Comparison of ENCODE assay signal across 7 cellular contexts in genomic region chr5:145936401-145937131, GRCh38. TPM values are rescaled to one million over a fixed set of nuclear protein-coding genes. Genes with fewer than 3 reads are reported as not detected.
DNase-seq lines count a peak whose midpoint lies in the region; ATAC-seq and TF ChIP-seq lines count a peak whose summit lies in the region.

Gene SH3RF2, plus strand, starts transcription at chr5:145936578. Its CDS starts 1,351 bp downstream, at chr5:145937929.

- H3K4me1 ChIP-seq in colonic mucosa (no peaks in the 10 kb centered on the region), left lung (peaks cover 0 to 7% of the 10 kb centered on the region in 2 donors)

- POLR2A ChIA-PET in HEK293T (lab: Yijun Ruan, JAX) = interaction anchor here (0.6 to 4.1 kb wide), 9 partner anchors 10 to 106 kb away, joined by 3 to 27 read pairs (median 4); no protein-coding TSS in a partner anchor

- H3K27me3 ChIP-seq in colonic mucosa (no peaks in the 10 kb centered on the region), left lung (peaks cover 0 to 41% of the 10 kb centered on the region in 2 donors)

- H3K27ac ChIP-seq in colonic mucosa (peak within 1 kb of the TSS; percentile 75), left lung (peak within 1 kb of the TSS in 1 of 2 donors; percentile 70)

- H3K36me3 ChIP-seq in colonic mucosa (no peaks in the 10 kb centered on the region), left lung (no peaks in the 10 kb centered on the region)

- no peaks in the 10 kb centered on the region for H3K9me3 Mint-ChIP-seq in stimulated activated naive CD8-positive, alpha-beta T cell treated with anti-CD3 and anti-CD28 coated beads, Interleukin-15, amount 100 ng/mL, for 72 hours

- peaks cover 14% of the 10 kb centered on the region for H3K4me1 Mint-ChIP-seq in stimulated activated naive CD8-positive, alpha-beta T cell treated with anti-CD3 and anti-CD28 coated beads, Interleukin-15, amount 100 ng/mL, for 72 hours

- ATAC-seq in left lung (peak; percentile 85), HG03521 (IDR thresholded peaks at IDR 0.05; ENCODE audit: unreplicated experiment) (no peak)
- peak; percentile 73 for ATAC-seq in stimulated activated naive CD8-positive, alpha-beta T cell treated with anti-CD3 and anti-CD28 coated beads, Interleukin-15, amount 100 ng/mL, for 72 hours

- no peak for TF ChIP-seq CTCF in colonic mucosa (IDR thresholded peaks at IDR 0.05)
- no peak for TF ChIP-seq CTCF in left lung (IDR thresholded peaks at IDR 0.05)

- peak within 1 kb of the TSS; percentile 64 to 98 for H3K9ac ChIP-seq in colonic mucosa (ENCODE audit: low read depth in 2 of 2, low read length in 2 of 2)

- intact Hi-C loops in colonic mucosa (cut with DNase I) (no loop called here), left lung (cut with DNase I) (no loop called here)

- H3K27me3 Mint-ChIP-seq in stimulated activated naive CD8-positive, alpha-beta T cell treated with anti-CD3 and anti-CD28 coated beads, Interleukin-15, amount 100 ng/mL, for 72 hours = peaks cover 92% of the 10 kb centered on the region

- H3K4me3 ChIP-seq in colonic mucosa = peak within 1 kb of the TSS; percentile 45
- peak within 1 kb of the TSS; percentile 23 to 30 for H3K4me3 ChIP-seq in left lung

- H3K9me3 ChIP-seq in colonic mucosa (no peaks in the 10 kb centered on the region), left lung (no peaks in the 10 kb centered on the region)

- peak; percentile 79 for DNase-seq in HEK293T (ENCODE audit: extremely low spot score)
- peak; percentile 79 for DNase-seq in RKO (ENCODE audit: low spot score)
- DNase-seq in colonic mucosa = peak; percentile 94
- peak; percentile 60 to 82 for DNase-seq in left lung
- peak; percentile 18 to 21 for DNase-seq in stimulated activated naive CD8-positive, alpha-beta T cell treated with anti-CD3 and anti-CD28 coated beads, Interleukin-15, amount 100 ng/mL, for 72 hours
- no peak for DNase-seq in NCI-H1930 (lab: John Stamatoyannopoulos, UW)

- H3K4me3 Mint-ChIP-seq in stimulated activated naive CD8-positive, alpha-beta T cell treated with anti-CD3 and anti-CD28 coated beads, Interleukin-15, amount 100 ng/mL, for 72 hours = peak within 1 kb of the TSS; percentile 56 to 62

- CTCF ChIA-PET in HEK293T (lab: Yijun Ruan, JAX) = interaction anchor here (0.5 to 2.0 kb wide), 2 partner anchors 43 to 104 kb away, joined by 3 to 6 read pairs; no protein-coding TSS in a partner anchor

- H3K27ac Mint-ChIP-seq in stimulated activated naive CD8-positive, alpha-beta T cell treated with anti-CD3 and anti-CD28 coated beads, Interleukin-15, amount 100 ng/mL, for 72 hours = no peak within 1 kb of the TSS

TF ChIP-seq in HEK293T, 16 proteins besides CTCF, POLR2A, EP300 and RAD21:
- no peak for TF ChIP-seq ZNF384 (IDR thresholded peaks at IDR 0.05)
- no peak for TF ChIP-seq ELF4 (IDR thresholded peaks at IDR 0.05)
- no peak for TF ChIP-seq SUZ12 (IDR thresholded peaks at IDR 0.05)
- no peak for TF ChIP-seq CTBP1 (IDR thresholded peaks at IDR 0.05; ENCODE audit: borderline replicate concordance)
- no peak for TF ChIP-seq FOXA1 (IDR thresholded peaks at IDR 0.05)
- TF ChIP-seq FOXK2 (IDR thresholded peaks at IDR 0.05) = no peak
- peak; percentile 24; the same call in 1 of the 2 replicates for TF ChIP-seq FOXM1 (IDR thresholded peaks at IDR 0.05; ENCODE audit: borderline replicate concordance)
- no peak for TF ChIP-seq HDGF (IDR thresholded peaks at IDR 0.05; ENCODE audit: borderline replicate concordance)
- TF ChIP-seq SP1 (IDR thresholded peaks at IDR 0.05) = no peak
- TF ChIP-seq ARNT (IDR thresholded peaks at IDR 0.05) = no peak
- TF ChIP-seq PKNOX1 (IDR thresholded peaks at IDR 0.05) = no peak
- TF ChIP-seq L3MBTL2 (conservative IDR thresholded peaks at IDR 0.05) = peak; percentile 65
- no peak for TF ChIP-seq LEF1 (IDR thresholded peaks at IDR 0.05; ENCODE audit: borderline replicate concordance)
- TF ChIP-seq NFRKB (IDR thresholded peaks at IDR 0.05) = no peak
- TF ChIP-seq TARDBP (IDR thresholded peaks at IDR 0.05) = no peak
- no peak for TF ChIP-seq BHLHE40 (IDR thresholded peaks at IDR 0.05; ENCODE audit: borderline replicate concordance)

RNA-seq across cellular contexts. Expression of gene SH3RF2, which starts in this region (rescaled TPM):
- total RNA-seq in colonic mucosa (10 to 100 TPM; 58.2 to 59.3 TPM), left lung (10 to 100 TPM; 11.7 to 20.3 TPM)

Comparison
In these comparisons a context has a peak if more than half of its experiments do, and no peak if none do; other contexts are left out.
1. DNase-seq: peak in HEK293T (single experiment), RKO (single experiment), colonic mucosa (single experiment), left lung (2 of 2) and stimulated activated naive CD8-positive, alpha-beta T cell treated with anti-CD3 and anti-CD28 coated beads, Interleukin-15, amount 100 ng/mL, for 72 hours (2 of 2); none in NCI-H1930 (0 of 2).